8 cellular contexts compared by ENCODE assay signal in genomic region chr1:20666804-20667203, GRCh38. TPM values are rescaled to one million over a fixed set of nuclear protein-coding genes. Genes with fewer than 3 reads are reported as not detected.
A peak's percentile ranks its signal among the peaks of the same experiment; 100 is the strongest.
DNase-seq lines count a peak whose midpoint lies in the region; ATAC-seq, FAIRE-seq and TF ChIP-seq lines count a peak whose summit lies in the region.

No MANE protein-coding gene starts in this region.

- CTCF ChIA-PET in A549 (lab: Yijun Ruan, JAX), result interaction anchor here (0.7 to 1.1 kb wide), 3 partner anchors 92 to 454 kb away, joined by 3 to 6 read pairs (median 3); no protein-coding TSS in a partner anchor

- H3K9me3 ChIP-seq in A549, result no peaks in the 10 kb centered on the region

- H3K4me3 ChIP-seq in A549 (no peak overlapping the region), GM12865 (ENCODE audit: low read depth, low read length) (no peak overlapping the region)

- no CpG with 5 or more reads among the region's 1 CpG for WGBS in A549 (ENCODE audit: missing lambda C conversion rate)

- no peak overlapping the region for H3K4me2 ChIP-seq in A549

- DNase-seq in A549 (ENCODE audit: low read depth in 1 of 2, low spot score in 1 of 2) (peak; percentile 41 to 46), GM12865 (ENCODE audit: low read depth) (peak; percentile 51), RPMI7951 (ENCODE audit: low read depth) (peak; percentile 63), RPMI8226 (no peak), DMS79 treated with DMSO at 0.1 percent for 48 hours (lab: John Stamatoyannopoulos, UW) (no peak), activated gamma-delta T cell (lab: John Stamatoyannopoulos, UW) (no peak)

- TF ChIP-seq POLR2A in A549 (IDR thresholded peaks at IDR 0.05; ENCODE audit: low read length), result no peak

- H3K4me1 ChIP-seq in A549, result peaks cover 6% of the 10 kb centered on the region; the same call in 1 of the 3 replicates

- ATAC-seq in A549, result peak in 1 of 2 experiments; percentile 63; a peak in 3 of 6 replicates
- ATAC-seq in esophagus mucosa, result peak; percentile 16
- ATAC-seq in HG03457 (IDR thresholded peaks at IDR 0.05; ENCODE audit: unreplicated experiment), result no peak

- POLR2A ChIA-PET in A549 (lab: Yijun Ruan, JAX), result no interaction called here

- no peak for FAIRE-seq in A549 (lab: Jason Lieb, UNC)

- TF ChIP-seq RAD21 in A549 (conservative IDR thresholded peaks at IDR 0.05 in 1 of 2, IDR thresholded peaks at IDR 0.05 in 1 of 2), result no peak

- no peak for TF ChIP-seq EP300 in A549 (IDR thresholded peaks at IDR 0.05)

- TF ChIP-seq CTCF in A549 (IDR thresholded peaks at IDR 0.05) (no peak), GM12865 (IDR thresholded peaks at IDR 0.05; ENCODE audit: insufficient read depth, low read depth, low read length, missing control alignments) (no peak)

- no peak overlapping the region for H3K27ac ChIP-seq in A549

TF ChIP-seq in A549, 52 proteins besides CTCF, POLR2A, EP300 and RAD21:
- TF ChIP-seq USF2 (IDR thresholded peaks at IDR 0.05) (peak; percentile 89), SREBF2 (IDR thresholded peaks at IDR 0.05) (no peak)
TF ChIP-seq in A549: peak in this region for 1.

RNA-seq across cellular contexts. Expression of gene DDOST, which starts 5.6 kb away (rescaled TPM):
- polyA plus RNA-seq in A549 (2011; rRNA removed) (231 and 258 TPM in 2 replicates), A549 (2017; fragmentation: RNase III; extraction: RNeasy Plus Mini Kit Qiagen cat#74134 plus additional on column Dnase treatment) (154 to 158 TPM (median 156 TPM) in 3 replicates)
- polyA plus RNA-seq in A549 (2012; cell fraction: cytosol; rRNA removed), result 172 and 229 TPM in 2 replicates
- 154 and 173 TPM in 2 replicates for polyA plus RNA-seq in A549 (2012; cell fraction: nucleus; rRNA removed)
- polyA minus RNA-seq in A549 (2011; rRNA and poly(A)+ RNA removed), result 135 and 176 TPM in 2 replicates
- 456 and 523 TPM in 2 replicates for total RNA-seq in RPMI7951 (2014; rRNA removed; shearing (Covaris generic))
- 134 TPM for total RNA-seq in esophagus mucosa

RNA-seq across cellular contexts. Expression of gene PINK1, which starts 33.5 kb away (rescaled TPM):
- 18.9 and 19.9 TPM in 2 replicates for polyA plus RNA-seq in A549 (2011; rRNA removed)
- 24.1 and 29.5 TPM in 2 replicates for polyA plus RNA-seq in A549 (2012; cell fraction: cytosol; rRNA removed)
- polyA plus RNA-seq in A549 (2012; cell fraction: nucleus; rRNA removed), result 21.1 and 21.3 TPM in 2 replicates
- polyA plus RNA-seq in A549 (2017; fragmentation: RNase III; extraction: RNeasy Plus Mini Kit Qiagen cat#74134 plus additional on column Dnase treatment), result 41.5 to 53.3 TPM (median 51.4 TPM) in 3 replicates
- polyA minus RNA-seq in A549 (2011; rRNA and poly(A)+ RNA removed), result 8.2 and 9.6 TPM in 2 replicates
- total RNA-seq in RPMI7951 (2014; rRNA removed; shearing (Covaris generic)), result 52.0 and 57.2 TPM in 2 replicates
- 36.8 TPM for total RNA-seq in esophagus mucosa

RNA-seq across cellular contexts. Expression of gene KIF17, which starts 51.0 kb away (rescaled TPM):
- polyA plus RNA-seq in A549 (2011; rRNA removed), result 0.78 and 1.0 TPM in 2 replicates
- polyA plus RNA-seq in A549 (2012; cell fraction: cytosol; rRNA removed), result 1.3 and 1.4 TPM in 2 replicates
- 2.3 and 3.0 TPM in 2 replicates for polyA plus RNA-seq in A549 (2012; cell fraction: nucleus; rRNA removed)
- polyA plus RNA-seq in A549 (2017; fragmentation: RNase III; extraction: RNeasy Plus Mini Kit Qiagen cat#74134 plus additional on column Dnase treatment), result 0.75 to 1.1 TPM (median 1.0 TPM) in 3 replicates
- polyA minus RNA-seq in A549 (2011; rRNA and poly(A)+ RNA removed), result 0.97 and 1.2 TPM in 2 replicates
- total RNA-seq in RPMI7951 (2014; rRNA removed; shearing (Covaris generic)), result not detected in 2 replicates
- 0.60 TPM for total RNA-seq in esophagus mucosa

Comparison
In these comparisons a context has a peak if more than half of its experiments do, and no peak if none do; other contexts are left out.
1. DNase-seq: peak in A549 (2 of 2), GM12865 (single experiment) and RPMI7951 (single experiment); none in RPMI8226 (single experiment), DMS79 treated with DMSO at 0.1 percent for 48 hours (single experiment) and activated gamma-delta T cell (single experiment).